Comparison of ENCODE assay signal across 22 cellular contexts in genomic region chr3:123296261-123296660, GRCh38.
DNase-seq lines count a peak whose midpoint lies in the region; ATAC-seq and TF ChIP-seq lines count a peak whose summit lies in the region.
"Had no signal": no experiment of that assay in that cellular context is flagged by ENCODE, and none has a peak within 500 bp of the region (broad histone marks: within the 10 kb centered on the region; RNA-seq: fewer than 3 reads in every experiment).

No MANE protein-coding gene starts in this region.

- H2AK5ac ChIP-seq in neuronal stem cell (ENCODE audit: low read depth, low read length) = peak overlapping the region; percentile 51

- ATAC-seq in upper lobe of left lung (ENCODE audit: low FRiP score in 2 of 2) = no peak

- intact Hi-C loops in cardiac septum (cut with DNase I) = no loop called here
- intact Hi-C loops in left ventricle myocardium inferior (cut with micrococcal nuclease) = no loop called here
- intact Hi-C loops in tibial artery (cut with DNase I; ENCODE audit: low total_unique reads) = no loop called here

- no peak overlapping the region for H2BK12ac ChIP-seq in neuronal stem cell (ENCODE audit: low read length)

- H3K36me3 ChIP-seq in left ventricle myocardium inferior (peaks cover 67% of the 10 kb centered on the region), neuronal stem cell (replicated peaks in 1 of 2; ENCODE audit: control insufficient read depth in 2 of 2, insufficient read depth in 2 of 2, low read length in 2 of 2) (no peaks in the 10 kb centered on the region), tibial artery (peaks cover 81 to 90% (median 88%) of the 10 kb centered on the region in 3 donors), upper lobe of left lung (no peaks in the 10 kb centered on the region)
- H3K36me3 ChIP-seq: BE2C; BLaER1 treated with 17β-estradiol and CSF1 and Interleukin-3, amounts not matched to agents 10 nM and 100 nM; HAP-1 had no signal

- no peaks in the 10 kb centered on the region for H3K27me3 ChIP-seq in left ventricle myocardium inferior (ENCODE audit: low read depth)
- peaks cover 0 to 25% (median 0%) of the 10 kb centered on the region in 3 experiments for H3K27me3 ChIP-seq in neuronal stem cell (ENCODE audit: control insufficient read depth in 3 of 3, insufficient read depth in 3 of 3, low read depth in 1 of 3, low read length in 3 of 3)
- no peaks in the 10 kb centered on the region for H3K27me3 ChIP-seq in tibial artery
- no peaks in the 10 kb centered on the region for H3K27me3 ChIP-seq in upper lobe of left lung
- H3K27me3 ChIP-seq: BE2C; BLaER1 treated with 17β-estradiol and CSF1 and Interleukin-3, amounts not matched to agents 10 nM and 100 nM had no signal

- no peaks in the 10 kb centered on the region for H3K9me3 ChIP-seq in left ventricle myocardium inferior (replicated peaks)
- no peaks in the 10 kb centered on the region for H3K9me3 ChIP-seq in neuronal stem cell (replicated peaks in 1 of 2; ENCODE audit: control insufficient read depth in 2 of 2, insufficient read depth in 1 of 2, low read depth in 1 of 2, low read length in 2 of 2)
- H3K9me3 ChIP-seq in tibial artery = no peaks in the 10 kb centered on the region
- no peaks in the 10 kb centered on the region for H3K9me3 ChIP-seq in upper lobe of left lung
- H3K9me3 ChIP-seq: A549; BE2C; BLaER1 treated with 17β-estradiol and CSF1 and Interleukin-3, amounts not matched to agents 10 nM and 100 nM; HAP-1 had no signal

- no peak overlapping the region for H3K4ac ChIP-seq in neuronal stem cell (ENCODE audit: low read length)

- no peak overlapping the region for H4K8ac ChIP-seq in neuronal stem cell (ENCODE audit: low read depth, low read length)

- no peak overlapping the region for H3K18ac ChIP-seq in neuronal stem cell (ENCODE audit: low read length)

- peaks cover 2% of the 10 kb centered on the region for H3K79me1 ChIP-seq in neuronal stem cell (ENCODE audit: low read depth, low read length)

- TF ChIP-seq POLR2A in upper lobe of left lung (IDR thresholded peaks at IDR 0.05) = no peak

- no peak overlapping the region for H3K9ac ChIP-seq in neuronal stem cell (ENCODE audit: low read depth, low read length, poor library complexity)
- H3K9ac ChIP-seq: BLaER1 treated with 17β-estradiol and CSF1 and Interleukin-3, amounts not matched to agents 10 nM and 100 nM had no signal

- H2BK5ac ChIP-seq in neuronal stem cell (ENCODE audit: low read length) = no peak overlapping the region

- no peak overlapping the region for H3K27ac ChIP-seq in left ventricle myocardium inferior (replicated peaks)
- no peak overlapping the region for H3K27ac ChIP-seq in neuronal stem cell (replicated peaks; ENCODE audit: low read length)
- H3K27ac ChIP-seq in tibial artery = no peak overlapping the region
- H3K27ac ChIP-seq in upper lobe of left lung = no peak overlapping the region
- H3K27ac ChIP-seq: A549; BLaER1 treated with 17β-estradiol and CSF1 and Interleukin-3, amounts not matched to agents 10 nM and 100 nM had no signal

- no peak overlapping the region for H3K14ac ChIP-seq in neuronal stem cell (ENCODE audit: low read length)

- no peak for TF ChIP-seq EP300 in upper lobe of left lung (IDR thresholded peaks at IDR 0.05)

- TF ChIP-seq CTCF in left ventricle myocardium inferior (IDR thresholded peaks at IDR 0.05; ENCODE audit: borderline replicate concordance) (no peak), tibial artery (IDR thresholded peaks at IDR 0.05) (no peak), upper lobe of left lung (IDR thresholded peaks at IDR 0.05) (no peak)

- H3K4me1 ChIP-seq in left ventricle myocardium inferior (peaks cover 19% of the 10 kb centered on the region), neuronal stem cell (ENCODE audit: control insufficient read depth in 2 of 2, insufficient read depth in 1 of 2, low read depth in 1 of 2, low read length in 2 of 2) (no peaks in the 10 kb centered on the region), tibial artery (no peaks in the 10 kb centered on the region), upper lobe of left lung (no peaks in the 10 kb centered on the region)
- H3K4me1 ChIP-seq: BE2C, HAP-1 had no signal

- no peak overlapping the region for H4K91ac ChIP-seq in neuronal stem cell (ENCODE audit: low read depth, low read length, poor library complexity)

- H2BK120ac ChIP-seq in neuronal stem cell (ENCODE audit: low read depth, low read length) = no peak overlapping the region

- H2AFZ ChIP-seq in neuronal stem cell (ENCODE audit: low read length) = no peak overlapping the region

- H3K23ac ChIP-seq in neuronal stem cell (ENCODE audit: low read depth, low read length, poor library complexity) = peak overlapping the region; percentile 76

- H3K4me3 ChIP-seq in left ventricle myocardium inferior (no peak overlapping the region), neuronal stem cell (ENCODE audit: low read length in 2 of 2) (no peak overlapping the region), tibial artery (no peak overlapping the region), upper lobe of left lung (no peak overlapping the region)
- H3K4me3 ChIP-seq: A549; BLaER1 treated with 17β-estradiol and CSF1 and Interleukin-3, amounts not matched to agents 10 nM and 100 nM; HAP-1 had no signal

- no CpG with 5 or more reads among the region's 7 CpGs for WGBS in neuronal stem cell (ENCODE audit: extremely low coverage in 2 of 2, insufficient read length in 2 of 2, insufficient replicate concordance in 1 of 2), 2 donors
- 84 to 89% methylated on average over 7 of the region's 7 CpGs for WGBS in upper lobe of left lung, 2 donors

- peak; percentile 57 for DNase-seq in cardiac septum (ENCODE audit: low spot score)
- DNase-seq in left ventricle myocardium inferior = no peak
- DNase-seq in neuronal stem cell (ENCODE audit: low spot score) = no peak
- peak; percentile 6 to 57 for DNase-seq in tibial artery
- no peak for DNase-seq in activated CD4-positive, alpha-beta T cell treated with anti-CD3 and anti-CD28 coated beads, Interleukin-2, amount 50 U/mL, for 1 hour
- no peak for DNase-seq in upper lobe of left lung
- DNase-seq in activated T-cell treated with anti-CD3 and anti-CD28 coated beads, Interleukin-2, amount 50 U/mL, for 1 hour = no peak
- DNase-seq: 8988T; ACHN; AML-193; BE2C; Calu3; CD4-positive, alpha-beta memory T cell; COR-L47; DMS53; DMS79 treated with DMSO at 0.1 percent for 48 hours; GF-D8; GOT3; HFFc6 had no signal

- no peak overlapping the region for H2BK15ac ChIP-seq in neuronal stem cell (ENCODE audit: low read length)

- no peak overlapping the region for H3K4me2 ChIP-seq in neuronal stem cell (ENCODE audit: insufficient read depth, low read length, poor library complexity, severe bottlenecking)
- H3K4me2 ChIP-seq: A549; BLaER1 treated with 17β-estradiol and CSF1 and Interleukin-3, amounts not matched to agents 10 nM and 100 nM had no signal

Comparison
In these comparisons a context has a peak if more than half of its experiments do, and no peak if none do; other contexts are left out.
1. DNase-seq: peak in cardiac septum (single experiment) and tibial artery (2 of 2); none in left ventricle myocardium inferior (single experiment), neuronal stem cell (single experiment), activated CD4-positive, alpha-beta T cell treated with anti-CD3 and anti-CD28 coated beads, Interleukin-2, amount 50 U/mL, for 1 hour (single experiment), upper lobe of left lung (0 of 2) and activated T-cell treated with anti-CD3 and anti-CD28 coated beads, Interleukin-2, amount 50 U/mL, for 1 hour (single experiment).